19 cellular contexts compared by ENCODE assay signal in the genomic region with DNA sequence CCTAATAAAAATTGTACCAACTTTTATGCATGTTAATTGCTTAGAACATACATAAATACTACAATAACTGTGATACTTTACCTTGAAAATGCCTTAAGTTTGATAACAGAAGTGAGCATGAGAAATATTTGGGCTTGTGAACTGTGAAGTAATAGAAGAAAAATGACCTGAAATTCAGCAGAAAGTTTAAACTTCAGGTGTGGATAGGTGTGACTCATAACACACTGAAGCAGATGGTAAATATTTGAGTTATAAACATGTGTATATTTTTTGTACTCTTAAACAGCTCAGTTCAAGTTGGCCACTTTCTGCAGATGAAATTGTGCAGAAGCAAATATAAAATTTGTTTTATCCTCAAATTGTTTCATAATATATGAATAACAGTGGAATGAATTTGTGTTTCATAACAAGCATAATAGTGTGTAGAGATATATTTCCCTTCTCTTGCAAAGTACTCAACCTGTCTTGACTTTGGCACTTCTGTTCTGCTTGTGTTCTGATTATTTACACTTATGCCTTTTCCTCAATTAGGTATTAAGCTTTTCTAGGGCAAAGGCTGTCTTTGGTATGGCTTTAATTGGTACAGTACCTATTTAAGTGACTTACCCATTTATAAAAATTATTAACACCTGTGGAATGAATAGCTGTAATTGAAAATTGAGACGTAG.
DNase-seq lines count a peak whose midpoint lies in the region; ATAC-seq, FAIRE-seq and TF ChIP-seq lines count a peak whose summit lies in the region.
"Had no signal": no experiment of that assay in that cellular context is flagged by ENCODE, and none has a peak within 500 bp of the region (broad histone marks: within the 10 kb centered on the region; RNA-seq: fewer than 3 reads in every experiment).

No MANE protein-coding gene starts in this region.

- H3K4me3 ChIP-seq in HEK293 (ENCODE audit: low read depth, low read length) (no peak overlapping the region), lung (no peak overlapping the region), small intestine (ENCODE audit: low read depth in 1 of 2, low read length in 2 of 2) (no peak overlapping the region), kidney (ENCODE audit: low read length in 2 of 2) (no peak overlapping the region), brain microvascular endothelial cell (ENCODE audit: low read depth, low read length) (no peak overlapping the region)
- H3K4me3 ChIP-seq: BLaER1, HAP-1 had no signal

- FAIRE-seq in small intestine (lab: Jason Lieb, UNC) (no peak), kidney (lab: Jason Lieb, UNC) (no peak), RCC 7860 (lab: Jason Lieb, UNC) (no peak)
- FAIRE-seq: D721Med, GM12892, H54 had no signal

- DNase-seq in foreskin keratinocyte, result no peak
- DNase-seq in lung (ENCODE audit: low spot score), result no peak
- DNase-seq in small intestine, result peak; percentile 7
- no peak for DNase-seq in kidney
- DNase-seq in pons (ENCODE audit: low spot score), result no peak
- DNase-seq in brain microvascular endothelial cell, result no peak
- no peak for DNase-seq in RCC 7860 (ENCODE audit: low spot score)
- DNase-seq: CD4-positive, CD25-positive, alpha-beta regulatory T cell; CD8-positive, alpha-beta memory T cell; DMS 273 treated with DMSO at 0.1 percent for 48 hours; DND-41; GOT3 had no signal

- intact Hi-C loops in kidney (cut with DNase I), result no loop called here

- H3K36me3 ChIP-seq in HEK293 (ENCODE audit: control insufficient read depth in 2 of 2, insufficient read depth in 1 of 2, low read length in 2 of 2) (no peaks in the 10 kb centered on the region), lung (ENCODE audit: control insufficient read depth in 2 of 2, insufficient read depth in 2 of 2, low read length in 2 of 2) (no peaks in the 10 kb centered on the region), small intestine (ENCODE audit: control insufficient read depth in 2 of 2, insufficient read depth in 2 of 2, low read length in 2 of 2) (no peaks in the 10 kb centered on the region), kidney (ENCODE audit: control insufficient read depth in 1 of 2, insufficient read depth in 2 of 2, low read length in 2 of 2) (no peaks in the 10 kb centered on the region), brain microvascular endothelial cell (replicated peaks) (no peaks in the 10 kb centered on the region)
- H3K36me3 ChIP-seq: BLaER1, HAP-1 had no signal

- CTCF ChIA-PET in HEK293 (lab: Yijun Ruan, JAX), result no interaction called here

- TF ChIP-seq CTCF in HEK293 (tag by site-specific recombination; IDR thresholded peaks at IDR 0.05), result no peak
- no peak for TF ChIP-seq CTCF in foreskin keratinocyte (conservative IDR thresholded peaks at IDR 0.05)
- TF ChIP-seq CTCF in lung (IDR thresholded peaks at IDR 0.05; ENCODE audit: control extremely low read depth, extremely low read depth), result no peak
- TF ChIP-seq CTCF in kidney (IDR thresholded peaks at IDR 0.05; ENCODE audit: borderline replicate concordance, extremely low read depth, insufficient read depth), result no peak
- no peak for TF ChIP-seq CTCF in brain microvascular endothelial cell (IDR thresholded peaks at IDR 0.05; ENCODE audit: low read depth, low read length, missing control alignments)

- H3K9ac ChIP-seq in kidney (ENCODE audit: low read length in 2 of 2), result no peak overlapping the region
- H3K9ac ChIP-seq: BLaER1 had no signal

- in situ Hi-C loops in brain microvascular endothelial cell (cut with HindIII; ENCODE audit: low pct_ligation_motif_present, low sequenced_read_pairs), result no loop called here

- no peaks in the 10 kb centered on the region for H3K9me3 ChIP-seq in HEK293 (ENCODE audit: control insufficient read depth, insufficient read depth, low read depth, low read length)
- H3K9me3 ChIP-seq in lung (ENCODE audit: control insufficient read depth in 2 of 2, insufficient read depth in 1 of 2, low read length in 1 of 2), result no peaks in the 10 kb centered on the region
- H3K9me3 ChIP-seq in small intestine (ENCODE audit: control insufficient read depth, low read depth), result no peaks in the 10 kb centered on the region
- no peaks in the 10 kb centered on the region for H3K9me3 ChIP-seq in kidney (ENCODE audit: control insufficient read depth in 1 of 2, low read length in 2 of 2)
- H3K9me3 ChIP-seq: BLaER1, HAP-1 had no signal

- ATAC-seq in foreskin keratinocyte (peak; percentile 32), lung (ENCODE audit: insufficient read depth, low FRiP score) (peak; percentile 27)

- H3K4me1 ChIP-seq in HEK293 (ENCODE audit: control insufficient read depth, insufficient read depth, low read length), result peaks cover 3% of the 10 kb centered on the region
- no peaks in the 10 kb centered on the region for H3K4me1 ChIP-seq in foreskin keratinocyte
- peaks cover 0 to 1% of the 10 kb centered on the region in 2 donors for H3K4me1 ChIP-seq in lung (ENCODE audit: control insufficient read depth in 2 of 2, insufficient read depth in 2 of 2, low read length in 2 of 2)
- H3K4me1 ChIP-seq in small intestine (ENCODE audit: control insufficient read depth in 2 of 2, insufficient read depth in 1 of 2, low read depth in 1 of 2, low read length in 1 of 2), result no peaks in the 10 kb centered on the region
- H3K4me1 ChIP-seq in kidney (ENCODE audit: control insufficient read depth in 1 of 2, insufficient read depth in 1 of 2, low read depth in 1 of 2, low read length in 2 of 2), result no peaks in the 10 kb centered on the region
- H3K4me1 ChIP-seq: BLaER1, HAP-1 had no signal

- no peaks in the 10 kb centered on the region for H3K27me3 ChIP-seq in foreskin keratinocyte
- no peaks in the 10 kb centered on the region for H3K27me3 ChIP-seq in lung (ENCODE audit: control insufficient read depth, insufficient read depth)
- H3K27me3 ChIP-seq in small intestine (ENCODE audit: control insufficient read depth in 2 of 2, insufficient read depth in 2 of 2, low read length in 2 of 2), result no peaks in the 10 kb centered on the region
- no peaks in the 10 kb centered on the region for H3K27me3 ChIP-seq in brain microvascular endothelial cell (replicated peaks)
- H3K27me3 ChIP-seq: BLaER1 had no signal

- WGBS in lung, 2 donors, result 78 to 89% methylated on average over 1 of the region's 1 CpG
- WGBS in small intestine, 3 donors, result 55 to 77% (median 74%) methylated on average over 1 of the region's 1 CpG

- POLR2A ChIA-PET in HEK293 (lab: Yijun Ruan, JAX), result no interaction called here

- H3K27ac ChIP-seq in HEK293 (ENCODE audit: extremely low read depth, low read depth, low read length) (no peak overlapping the region), foreskin keratinocyte (no peak overlapping the region), lung (ENCODE audit: low read depth in 1 of 2, low read length in 1 of 2) (no peak overlapping the region), small intestine (ENCODE audit: low read depth in 1 of 2, low read length in 1 of 2) (no peak overlapping the region), kidney (ENCODE audit: low read depth in 2 of 2, low read length in 2 of 2) (no peak overlapping the region), brain microvascular endothelial cell (no peak overlapping the region)
- H3K27ac ChIP-seq: BLaER1, C4-2B had no signal

TF ChIP-seq in HEK293, 187 proteins besides CTCF, POLR2A, EP300 and RAD21:
- peak; percentile 44; the same call in 1 of the 2 replicates for TF ChIP-seq SCRT2 (tag by site-specific recombination; IDR thresholded peaks at IDR 0.05)
- no peak for TF ChIP-seq ZNF776 (tag by site-specific recombination; IDR thresholded peaks at IDR 0.05; ENCODE audit: borderline replicate concordance)
